In the genomic region with DNA sequence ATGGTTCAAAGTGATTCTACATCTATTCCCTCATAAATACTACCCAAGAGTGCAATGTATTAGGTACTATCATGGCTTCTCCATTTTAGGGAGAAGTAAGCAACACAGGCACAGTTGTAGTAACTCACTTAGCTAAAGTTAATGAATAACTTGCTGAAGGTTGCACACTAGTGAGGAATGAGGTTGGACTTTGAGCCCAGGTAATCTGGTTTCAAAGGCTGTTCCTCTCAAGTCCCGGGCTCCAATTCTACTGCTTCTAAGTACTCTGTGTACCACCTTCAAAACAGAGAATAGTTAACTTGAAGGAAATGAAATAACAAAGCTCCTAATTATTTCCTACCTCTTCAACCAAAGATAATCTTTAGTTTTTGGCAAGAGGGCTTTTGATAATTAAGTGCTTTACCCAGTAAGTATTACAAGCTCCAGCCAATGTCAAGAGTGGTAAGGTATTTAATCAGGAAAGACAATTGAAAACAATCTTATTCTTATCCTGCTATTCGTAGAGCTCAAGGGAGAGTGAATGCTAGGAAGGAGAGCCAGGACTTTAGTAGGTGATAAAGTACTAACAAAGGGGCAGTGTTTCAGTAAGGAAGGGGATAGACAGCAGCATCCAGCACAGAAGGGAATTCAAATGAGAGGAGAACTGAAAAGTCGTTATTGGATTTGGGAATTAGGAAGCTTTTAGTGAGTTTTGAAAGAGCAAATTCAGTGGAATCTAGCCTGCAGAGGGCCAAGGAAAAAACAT, we compare ENCODE assay signal across 1 cellular context.
A peak's percentile ranks its signal among the peaks of the same experiment; 100 is the strongest.
TF ChIP-seq lines count a peak whose summit lies in the region.

No MANE protein-coding gene starts in this region.

TF ChIP-seq in HepG2, 621 proteins besides CTCF, POLR2A, EP300 and RAD21 (continued from another document and continues in another):
- TF ChIP-seq, protein P1, sequence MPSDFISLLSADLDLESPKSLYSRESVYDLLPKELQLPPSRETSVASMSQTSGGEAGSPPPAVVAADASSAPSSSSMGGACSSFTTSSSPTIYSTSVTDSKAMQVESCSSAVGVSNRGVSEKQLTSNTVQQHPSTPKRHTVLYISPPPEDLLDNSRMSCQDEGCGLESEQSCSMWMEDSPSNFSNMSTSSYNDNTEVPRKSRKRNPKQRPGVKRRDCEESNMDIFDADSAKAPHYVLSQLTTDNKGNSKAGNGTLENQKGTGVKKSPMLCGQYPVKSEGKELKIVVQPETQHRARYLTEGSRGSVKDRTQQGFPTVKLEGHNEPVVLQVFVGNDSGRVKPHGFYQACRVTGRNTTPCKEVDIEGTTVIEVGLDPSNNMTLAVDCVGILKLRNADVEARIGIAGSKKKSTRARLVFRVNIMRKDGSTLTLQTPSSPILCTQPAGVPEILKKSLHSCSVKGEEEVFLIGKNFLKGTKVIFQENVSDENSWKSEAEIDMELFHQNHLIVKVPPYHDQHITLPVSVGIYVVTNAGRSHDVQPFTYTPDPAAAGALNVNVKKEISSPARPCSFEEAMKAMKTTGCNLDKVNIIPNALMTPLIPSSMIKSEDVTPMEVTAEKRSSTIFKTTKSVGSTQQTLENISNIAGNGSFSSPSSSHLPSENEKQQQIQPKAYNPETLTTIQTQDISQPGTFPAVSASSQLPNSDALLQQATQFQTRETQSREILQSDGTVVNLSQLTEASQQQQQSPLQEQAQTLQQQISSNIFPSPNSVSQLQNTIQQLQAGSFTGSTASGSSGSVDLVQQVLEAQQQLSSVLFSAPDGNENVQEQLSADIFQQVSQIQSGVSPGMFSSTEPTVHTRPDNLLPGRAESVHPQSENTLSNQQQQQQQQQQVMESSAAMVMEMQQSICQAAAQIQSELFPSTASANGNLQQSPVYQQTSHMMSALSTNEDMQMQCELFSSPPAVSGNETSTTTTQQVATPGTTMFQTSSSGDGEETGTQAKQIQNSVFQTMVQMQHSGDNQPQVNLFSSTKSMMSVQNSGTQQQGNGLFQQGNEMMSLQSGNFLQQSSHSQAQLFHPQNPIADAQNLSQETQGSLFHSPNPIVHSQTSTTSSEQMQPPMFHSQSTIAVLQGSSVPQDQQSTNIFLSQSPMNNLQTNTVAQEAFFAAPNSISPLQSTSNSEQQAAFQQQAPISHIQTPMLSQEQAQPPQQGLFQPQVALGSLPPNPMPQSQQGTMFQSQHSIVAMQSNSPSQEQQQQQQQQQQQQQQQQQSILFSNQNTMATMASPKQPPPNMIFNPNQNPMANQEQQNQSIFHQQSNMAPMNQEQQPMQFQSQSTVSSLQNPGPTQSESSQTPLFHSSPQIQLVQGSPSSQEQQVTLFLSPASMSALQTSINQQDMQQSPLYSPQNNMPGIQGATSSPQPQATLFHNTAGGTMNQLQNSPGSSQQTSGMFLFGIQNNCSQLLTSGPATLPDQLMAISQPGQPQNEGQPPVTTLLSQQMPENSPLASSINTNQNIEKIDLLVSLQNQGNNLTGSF (CRISPR knock-in tag; IDR thresholded peaks at IDR 0.05): no peak
- TF ChIP-seq FOXA3 (CRISPR knock-in tag; IDR thresholded peaks at IDR 0.05) (peak; percentile 41), ZBTB20 (CRISPR knock-in tag; IDR thresholded peaks at IDR 0.05; ENCODE audit: borderline replicate concordance, low read depth) (no peak), HNF4G (IDR thresholded peaks at IDR 0.05; ENCODE audit: borderline replicate concordance, low read depth, low read length) (peak; percentile 90), HNF4G (CRISPR knock-in tag; IDR thresholded peaks at IDR 0.05; ENCODE audit: borderline replicate concordance, low read depth) (no peak; the same call in 1 of the 2 replicates), ZSCAN25 (CRISPR knock-in tag; IDR thresholded peaks at IDR 0.05) (no peak), CSRNP1 (CRISPR knock-in tag; IDR thresholded peaks at IDR 0.05) (no peak), RFX5 (IDR thresholded peaks at IDR 0.05; ENCODE audit: low read depth, low read length) (no peak), ZBTB26 (CRISPR knock-in tag; IDR thresholded peaks at IDR 0.05; ENCODE audit: borderline replicate concordance) (no peak), SUZ12 (IDR thresholded peaks at IDR 0.05; ENCODE audit: low read depth, low read length) (no peak), EED (CRISPR knock-in tag; IDR thresholded peaks at IDR 0.05) (no peak), HIVEP1 (CRISPR knock-in tag; IDR thresholded peaks at IDR 0.05) (no peak), NR2F1 (CRISPR knock-in tag; IDR thresholded peaks at IDR 0.05) (no peak), ZFAT (CRISPR knock-in tag; conservative IDR thresholded peaks at IDR 0.05) (no peak), KDM2A (CRISPR knock-in tag; IDR thresholded peaks at IDR 0.05; ENCODE audit: borderline replicate concordance, low read depth) (no peak), SALL1 (CRISPR knock-in tag; IDR thresholded peaks at IDR 0.05) (no peak), SNAI1 (CRISPR knock-in tag; IDR thresholded peaks at IDR 0.05; ENCODE audit: borderline replicate concordance) (no peak), ZNF746 (CRISPR knock-in tag; IDR thresholded peaks at IDR 0.05) (no peak), ELF1 (CRISPR knock-in tag; IDR thresholded peaks at IDR 0.05) (no peak), PRPF4 (IDR thresholded peaks at IDR 0.05; ENCODE audit: low read depth, low read length, poor library complexity, severe bottlenecking) (no peak), NCOR1 (IDR thresholded peaks at IDR 0.05; ENCODE audit: borderline replicate concordance, low read length) (peak; percentile 61; the same call in 1 of the 2 replicates), ZNF740 (CRISPR knock-in tag; IDR thresholded peaks at IDR 0.05) (no peak), ZNF230 (CRISPR knock-in tag; IDR thresholded peaks at IDR 0.05) (no peak), ARNT (IDR thresholded peaks at IDR 0.05) (no peak), ZNF281 (CRISPR knock-in tag; IDR thresholded peaks at IDR 0.05; ENCODE audit: borderline replicate concordance) (no peak), KAT2B (IDR thresholded peaks at IDR 0.05; ENCODE audit: borderline replicate concordance, low read depth, low read length) (no peak), ZNF572 (CRISPR knock-in tag; IDR thresholded peaks at IDR 0.05) (no peak), ATM (IDR thresholded peaks at IDR 0.05; ENCODE audit: borderline replicate concordance) (no peak), ZFP41 (CRISPR knock-in tag; IDR thresholded peaks at IDR 0.05; ENCODE audit: borderline replicate concordance) (no peak), ZNF224 (CRISPR knock-in tag; IDR thresholded peaks at IDR 0.05) (no peak), NR2C2 (CRISPR knock-in tag; IDR thresholded peaks at IDR 0.05; ENCODE audit: borderline replicate concordance) (no peak), ZNF367 (CRISPR knock-in tag; IDR thresholded peaks at IDR 0.05; ENCODE audit: borderline replicate concordance) (no peak), ZBTB7B (CRISPR knock-in tag; IDR thresholded peaks at IDR 0.05) (no peak), ZNF33B (CRISPR knock-in tag; IDR thresholded peaks at IDR 0.05) (no peak), ZNF354B (CRISPR knock-in tag; IDR thresholded peaks at IDR 0.05) (no peak), ZNF503 (CRISPR knock-in tag; IDR thresholded peaks at IDR 0.05) (no peak), AKAP8 (CRISPR knock-in tag; IDR thresholded peaks at IDR 0.05) (no peak), KDM6A (CRISPR knock-in tag; IDR thresholded peaks at IDR 0.05; ENCODE audit: low read depth) (peak; percentile 81), PAX8 (CRISPR knock-in tag; IDR thresholded peaks at IDR 0.05; ENCODE audit: borderline replicate concordance) (no peak), ZNF484 (CRISPR knock-in tag; IDR thresholded peaks at IDR 0.05; ENCODE audit: borderline replicate concordance, low read depth) (no peak)
- TF ChIP-seq, protein P2, sequence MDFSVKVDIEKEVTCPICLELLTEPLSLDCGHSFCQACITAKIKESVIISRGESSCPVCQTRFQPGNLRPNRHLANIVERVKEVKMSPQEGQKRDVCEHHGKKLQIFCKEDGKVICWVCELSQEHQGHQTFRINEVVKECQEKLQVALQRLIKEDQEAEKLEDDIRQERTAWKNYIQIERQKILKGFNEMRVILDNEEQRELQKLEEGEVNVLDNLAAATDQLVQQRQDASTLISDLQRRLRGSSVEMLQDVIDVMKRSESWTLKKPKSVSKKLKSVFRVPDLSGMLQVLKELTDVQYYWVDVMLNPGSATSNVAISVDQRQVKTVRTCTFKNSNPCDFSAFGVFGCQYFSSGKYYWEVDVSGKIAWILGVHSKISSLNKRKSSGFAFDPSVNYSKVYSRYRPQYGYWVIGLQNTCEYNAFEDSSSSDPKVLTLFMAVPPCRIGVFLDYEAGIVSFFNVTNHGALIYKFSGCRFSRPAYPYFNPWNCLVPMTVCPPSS (IDR thresholded peaks at IDR 0.05): no peak
- TF ChIP-seq, protein P3, sequence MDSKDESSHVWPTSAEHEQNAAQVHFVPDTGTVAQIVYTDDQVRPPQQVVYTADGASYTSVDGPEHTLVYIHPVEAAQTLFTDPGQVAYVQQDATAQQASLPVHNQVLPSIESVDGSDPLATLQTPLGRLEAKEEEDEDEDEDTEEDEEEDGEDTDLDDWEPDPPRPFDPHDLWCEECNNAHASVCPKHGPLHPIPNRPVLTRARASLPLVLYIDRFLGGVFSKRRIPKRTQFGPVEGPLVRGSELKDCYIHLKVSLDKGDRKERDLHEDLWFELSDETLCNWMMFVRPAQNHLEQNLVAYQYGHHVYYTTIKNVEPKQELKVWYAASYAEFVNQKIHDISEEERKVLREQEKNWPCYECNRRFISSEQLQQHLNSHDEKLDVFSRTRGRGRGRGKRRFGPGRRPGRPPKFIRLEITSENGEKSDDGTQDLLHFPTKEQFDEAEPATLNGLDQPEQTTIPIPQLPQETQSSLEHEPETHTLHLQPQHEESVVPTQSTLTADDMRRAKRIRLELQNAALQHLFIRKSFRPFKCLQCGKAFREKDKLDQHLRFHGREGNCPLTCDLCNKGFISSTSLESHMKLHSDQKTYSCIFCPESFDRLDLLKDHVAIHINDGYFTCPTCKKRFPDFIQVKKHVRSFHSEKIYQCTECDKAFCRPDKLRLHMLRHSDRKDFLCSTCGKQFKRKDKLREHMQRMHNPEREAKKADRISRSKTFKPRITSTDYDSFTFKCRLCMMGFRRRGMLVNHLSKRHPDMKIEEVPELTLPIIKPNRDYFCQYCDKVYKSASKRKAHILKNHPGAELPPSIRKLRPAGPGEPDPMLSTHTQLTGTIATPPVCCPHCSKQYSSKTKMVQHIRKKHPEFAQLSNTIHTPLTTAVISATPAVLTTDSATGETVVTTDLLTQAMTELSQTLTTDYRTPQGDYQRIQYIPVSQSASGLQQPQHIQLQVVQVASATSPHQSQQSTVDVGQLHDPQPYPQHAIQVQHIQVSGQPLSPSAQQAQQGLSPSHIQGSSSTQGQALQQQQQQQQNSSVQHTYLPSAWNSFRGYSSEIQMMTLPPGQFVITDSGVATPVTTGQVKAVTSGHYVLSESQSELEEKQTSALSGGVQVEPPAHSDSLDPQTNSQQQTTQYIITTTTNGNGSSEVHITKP (CRISPR knock-in tag; IDR thresholded peaks at IDR 0.05; ENCODE audit: low read depth): no peak
